In genomic region chr1:120179420-120180348, GRCh38 we compare ENCODE assay signal across 9 cellular contexts. TPM values are rescaled to one million over a fixed set of nuclear protein-coding genes. Genes with fewer than 3 reads are reported as not detected.
DNase-seq lines count a peak whose midpoint lies in the region; ATAC-seq and TF ChIP-seq lines count a peak whose summit lies in the region.
"Had no signal": no experiment of that assay in that cellular context is flagged by ENCODE, and none has a peak within 500 bp of the region (broad histone marks: within the 10 kb centered on the region; RNA-seq: fewer than 3 reads in every experiment).

No MANE protein-coding gene starts in this region.

- H3K4me1 ChIP-seq in HUES64 (ENCODE audit: insufficient read depth, low read length), result peaks cover 14% of the 10 kb centered on the region

- no peaks in the 10 kb centered on the region for H3K9me3 ChIP-seq in AG04450 (ENCODE audit: control insufficient read depth, insufficient read depth, low read length)
- H3K9me3 ChIP-seq in HUES64 (ENCODE audit: insufficient read depth, low read depth, low read length), result no peaks in the 10 kb centered on the region

- H3K9me3 Mint-ChIP-seq in T-helper 2 cell treated with Interferon-gamma antibody and Interleukin-4, amounts not matched to agents 5 μg/mL and 100 μg/mL, for 36 hours, result no peaks in the 10 kb centered on the region
- H3K9me3 Mint-ChIP-seq: activated naive CD8-positive, alpha-beta T cell treated with anti-CD3 and anti-CD28 coated beads, Interleukin-2, amount 10 ng/mL, durations not matched to agents 7 days and 5 days had no signal

- H3K36me3 ChIP-seq in HUES64 (ENCODE audit: insufficient read depth, low read length), result no peaks in the 10 kb centered on the region

- H3K27ac Mint-ChIP-seq in T-helper 2 cell treated with Interferon-gamma antibody and Interleukin-4, amounts not matched to agents 5 μg/mL and 100 μg/mL, for 36 hours, result no peak overlapping the region
- H3K27ac Mint-ChIP-seq: activated naive CD8-positive, alpha-beta T cell treated with anti-CD3 and anti-CD28 coated beads, Interleukin-2, amount 10 ng/mL, durations not matched to agents 7 days and 5 days had no signal

- no peaks in the 10 kb centered on the region for H3K27me3 ChIP-seq in AG04450 (ENCODE audit: control insufficient read depth, insufficient read depth, low read length)
- no peaks in the 10 kb centered on the region for H3K27me3 ChIP-seq in HUES64 (ENCODE audit: insufficient read depth, low read length)

- 24% methylated on average over 19 of the region's 20 CpGs for whole genome bisulfite sequencing in HUES64

- no peak overlapping the region for H3K4me3 Mint-ChIP-seq in T-helper 2 cell treated with Interferon-gamma antibody and Interleukin-4, amounts not matched to agents 5 μg/mL and 100 μg/mL, for 36 hours
- H3K4me3 Mint-ChIP-seq: activated naive CD8-positive, alpha-beta T cell treated with anti-CD3 and anti-CD28 coated beads, Interleukin-2, amount 10 ng/mL, durations not matched to agents 7 days and 5 days had no signal

- peaks cover 4% of the 10 kb centered on the region for H3K4me1 Mint-ChIP-seq in T-helper 2 cell treated with Interferon-gamma antibody and Interleukin-4, amounts not matched to agents 5 μg/mL and 100 μg/mL, for 36 hours (ENCODE audit: low read depth)

- H3K27ac ChIP-seq in AG04450 (ENCODE audit: low read depth, low read length) (peak overlapping the region; percentile 84), HUES64 (ENCODE audit: low read depth, low read length) (peak overlapping the region; percentile 44), substantia nigra (ENCODE audit: low read depth, low read length, poor library complexity, severe bottlenecking) (peak overlapping the region; percentile 10)

- POLR2A ChIA-PET in AG04450 (lab: Yijun Ruan, JAX), result no interaction called here

- ATAC-seq in HG03354 (IDR thresholded peaks at IDR 0.05; ENCODE audit: poor library complexity, severe bottlenecking, unreplicated experiment) (no peak), GM19023 (IDR thresholded peaks at IDR 0.05; ENCODE audit: unreplicated experiment) (no peak)

- peak overlapping the region; percentile 4; the same call in 1 of the 2 replicates for H3K9ac ChIP-seq in HUES64 (ENCODE audit: low read depth, low read length)

- H3K4me3 ChIP-seq in AG04450 (ENCODE audit: low read depth, low read length) (peak overlapping the region; percentile 8), HUES64 (ENCODE audit: low read length) (peak overlapping the region; percentile 20), astrocyte of the spinal cord (ENCODE audit: low read depth, low read length) (peak overlapping the region; percentile 10)

- TF ChIP-seq CTCF in AG04450 (IDR thresholded peaks at IDR 0.05; ENCODE audit: low read depth, low read length), result no peak
- no peak for TF ChIP-seq CTCF in astrocyte of the spinal cord (IDR thresholded peaks at IDR 0.05; ENCODE audit: low read depth, low read length)

- DNase-seq in AG04450 (ENCODE audit: low read depth, low spot score) (peak; percentile 61), astrocyte of the spinal cord (ENCODE audit: low read depth, low spot score) (peak; percentile 84), iris pigment epithelial cell (ENCODE audit: low read depth) (peak; percentile 91), substantia nigra (lab: John Stamatoyannopoulos, UW) (peak in 5 of 49 donors; percentile 1 to 59 (median 4))
- no peak for DNase-seq in T-helper 2 cell treated with Interferon-gamma antibody and Interleukin-4, amounts not matched to agents 5 μg/mL and 100 μg/mL, for 36 hours (ENCODE audit: low spot score)
- DNase-seq: activated naive CD8-positive, alpha-beta T cell treated with anti-CD3 and anti-CD28 coated beads, Interleukin-2, amount 10 ng/mL, durations not matched to agents 7 days and 5 days had no signal

- CTCF ChIA-PET in AG04450 (lab: Charles Lee), result no interaction called here

- H3K36me3 Mint-ChIP-seq in T-helper 2 cell treated with Interferon-gamma antibody and Interleukin-4, amounts not matched to agents 5 μg/mL and 100 μg/mL, for 36 hours (ENCODE audit: low read depth), result peaks cover 8% of the 10 kb centered on the region
- H3K36me3 Mint-ChIP-seq: activated naive CD8-positive, alpha-beta T cell treated with anti-CD3 and anti-CD28 coated beads, Interleukin-2, amount 10 ng/mL, durations not matched to agents 7 days and 5 days had no signal

- H3K27me3 Mint-ChIP-seq in T-helper 2 cell treated with Interferon-gamma antibody and Interleukin-4, amounts not matched to agents 5 μg/mL and 100 μg/mL, for 36 hours (ENCODE audit: low read depth), result peaks cover 2% of the 10 kb centered on the region
- H3K27me3 Mint-ChIP-seq: activated naive CD8-positive, alpha-beta T cell treated with anti-CD3 and anti-CD28 coated beads, Interleukin-2, amount 10 ng/mL, durations not matched to agents 7 days and 5 days had no signal

- in situ Hi-C loops in astrocyte of the spinal cord (cut with HindIII; ENCODE audit: low sequenced_read_pairs), result no loop called here

RNA-seq across cellular contexts. Expression of gene SEC22B, which starts 3.4 kb away (rescaled TPM):
- 60.0 and 73.9 TPM in 2 replicates for polyA plus RNA-seq in AG04450 (2011; rRNA removed)
- polyA minus RNA-seq in AG04450 (2011; rRNA and poly(A)+ RNA removed), result 47.4 and 71.4 TPM in 2 replicates
- 11.3 TPM for polyA plus RNA-seq in HUES64 (2013, experiment 1 of 2)
- polyA plus RNA-seq in HUES64 (2013, experiment 2 of 2), result 10.8 TPM

Comparison
In these comparisons a context has a peak if more than half of its experiments do, and no peak if none do; other contexts are left out.
1. H3K27ac ChIP-seq: peak in every context shown above with its lines; median percentile 84 in AG04450; 44 in HUES64; 10 in substantia nigra.